In the genomic region with DNA sequence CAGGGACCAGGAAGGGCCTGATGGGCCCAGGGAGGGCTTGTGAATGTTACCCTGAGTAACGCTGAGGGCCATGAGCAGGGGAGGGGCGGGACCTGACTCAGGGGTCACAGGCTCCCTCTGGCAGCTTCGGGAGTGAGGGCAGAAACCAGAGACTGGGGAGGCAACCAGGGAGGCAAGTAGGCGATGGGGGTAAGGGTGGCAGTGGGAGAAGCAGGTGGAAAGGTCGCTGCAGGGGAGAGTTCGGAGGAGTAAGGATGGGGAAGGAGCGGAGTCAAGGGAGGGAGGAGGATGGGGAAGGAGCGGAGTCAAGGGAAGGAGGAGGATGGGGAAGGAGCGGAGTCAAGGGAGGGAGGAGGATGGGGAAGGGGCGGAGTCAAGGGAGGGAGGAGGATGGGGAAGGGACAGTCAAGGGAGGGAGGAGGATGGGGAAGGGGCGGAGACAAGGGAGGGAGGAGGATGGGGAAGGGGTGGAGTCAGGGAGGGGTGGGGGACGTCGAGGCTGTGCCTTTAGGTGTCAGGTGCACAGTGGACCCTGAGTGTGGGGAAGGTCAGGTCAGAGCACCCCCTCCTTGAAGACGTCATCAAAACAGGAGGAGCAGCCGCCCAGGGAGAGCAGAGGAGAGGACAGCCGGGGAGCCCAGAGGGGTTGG, we compare ENCODE assay signal across 8 cellular contexts. TPM values are rescaled to one million over a fixed set of nuclear protein-coding genes. Genes with fewer than 3 reads are reported as not detected.
A peak's percentile ranks its signal among the peaks of the same experiment; 100 is the strongest.
DNase-seq lines count a peak whose midpoint lies in the region; ATAC-seq and TF ChIP-seq lines count a peak whose summit lies in the region.

No MANE protein-coding gene starts in this region.

- H3K36me3 Mint-ChIP-seq in immature natural killer cell, result peaks cover 10 to 17% (median 13%) of the 10 kb centered on the region in 3 donors

- POLR2A ChIA-PET in RWPE1 (lab: Yijun Ruan, JAX; ENCODE audit: low non-redundant PET), result no interaction called here

- peak overlapping the region; percentile 43 for H3K27ac ChIP-seq in RWPE1

- in situ Hi-C loops in G401 (cut with HindIII; ENCODE audit: low sequenced_read_pairs), result no loop called here
- in situ Hi-C loops in GM13977 (cut with MboI; ENCODE audit: low pct_unique_long_range_greater_than_20kb, low sequenced_read_pairs, unreplicated experiment), result loop anchor here (10.0 kb wide), 1 partner anchor 65 kb away; a partner anchor contains a TSS

- peaks cover 10 to 14% of the 10 kb centered on the region in 2 donors for H3K4me1 Mint-ChIP-seq in immature natural killer cell

- peak overlapping the region in 2 of 5 donors; percentile 37 to 60 for H3K4me3 Mint-ChIP-seq in immature natural killer cell

- no peak overlapping the region for H3K27ac Mint-ChIP-seq in immature natural killer cell

- H3K27me3 Mint-ChIP-seq in immature natural killer cell (ENCODE audit: low read depth in 3 of 3), result peaks cover 2 to 3% (median 3%) of the 10 kb centered on the region in 3 donors

- CTCF ChIA-PET in RWPE1 (lab: Yijun Ruan, JAX), result interaction anchor here (0.7 kb wide), 1 partner anchor 487 kb away, joined by 3 read pairs; no protein-coding TSS in a partner anchor

- no peak for TF ChIP-seq CTCF in RWPE1 (conservative IDR thresholded peaks at IDR 0.05; ENCODE audit: low read depth)
- no peak for TF ChIP-seq CTCF in GM13977 (IDR thresholded peaks at IDR 0.05; ENCODE audit: extremely low read depth, insufficient read depth, missing control alignments)

- peak; percentile 81 for DNase-seq in G401 (ENCODE audit: low spot score)
- DNase-seq in RWPE1 (ENCODE audit: low spot score), result no peak
- DNase-seq in fibroblast of peridontal ligament (ENCODE audit: extremely low read depth), result peak; percentile 16
- DNase-seq in nucleus accumbens (lab: John Stamatoyannopoulos, UW), result peak in 45 of 56 donors; percentile 4 to 75 (median 30)
- no peak for DNase-seq in activated CD4-positive, alpha-beta T cell treated with anti-CD3 and anti-CD28 coated beads, Interleukin-2, amount 50 U/mL, for 4 hours
- DNase-seq in GM13977 (ENCODE audit: low spot score), result no peak
- DNase-seq in immature natural killer cell, result no peak

- no peaks in the 10 kb centered on the region for H3K9me3 Mint-ChIP-seq in immature natural killer cell

- ATAC-seq in HG02588 (IDR thresholded peaks at IDR 0.05; ENCODE audit: unreplicated experiment), result no peak

RNA-seq across cellular contexts. Expression of a gene that starts 15.5 kb away (rescaled TPM):
- total RNA-seq in G401 (2014; rRNA removed; shearing (Covaris generic)), result not detected in 2 replicates
- not detected for polyA plus RNA-seq in immature natural killer cell

RNA-seq across cellular contexts. Expression of a gene that starts 28.1 kb away (rescaled TPM):
- 4.9 and 9.3 TPM in 2 replicates for total RNA-seq in G401 (2014; rRNA removed; shearing (Covaris generic))
- 10 to 100 TPM in 1 of 3 donors, 1 to 10 TPM in 2; 2.0 to 27.0 (median 6.7) TPM for polyA plus RNA-seq in immature natural killer cell

RNA-seq across cellular contexts. Expression of a gene that starts 41.9 kb away (rescaled TPM):
- total RNA-seq in G401 (2014; rRNA removed; shearing (Covaris generic)), result not detected in 2 replicates
- polyA plus RNA-seq in immature natural killer cell, result 1 to 10 TPM in 1 of 3 donors, under 1 TPM in 1, not detected in 1; 0.60 to 2.0 TPM

Comparison
In these comparisons a context has a peak if more than half of its experiments do, and no peak if none do; other contexts are left out.
1. DNase-seq: peak in G401 (single experiment), fibroblast of peridontal ligament (single experiment) and nucleus accumbens (45 of 56); none in RWPE1 (single experiment), activated CD4-positive, alpha-beta T cell treated with anti-CD3 and anti-CD28 coated beads, Interleukin-2, amount 50 U/mL, for 4 hours (0 of 2), GM13977 (single experiment) and immature natural killer cell (0 of 3).